In genomic region chr20:49928411-49929141, GRCh38 we compare ENCODE assay signal across 8 cellular contexts. TPM values are rescaled to one million over a fixed set of nuclear protein-coding genes. Genes with fewer than 3 reads are reported as not detected.
DNase-seq lines count a peak whose midpoint lies in the region; ATAC-seq and TF ChIP-seq lines count a peak whose summit lies in the region.

No MANE protein-coding gene starts in this region.

- H3K4me1 ChIP-seq in Panc1 (ENCODE audit: control insufficient read depth, insufficient read depth, low read length), result no peaks in the 10 kb centered on the region

- DNase-seq in DMS 273 (lab: John Stamatoyannopoulos, UW; ENCODE audit: unreplicated experiment) (peak; percentile 89), Panc1 (ENCODE audit: low read depth, low spot score) (peak; percentile 62), activated T-cell treated with anti-CD3 and anti-CD28 coated beads for 48 hours (ENCODE audit: low read depth) (peak; percentile 65), natural killer cell (peak; percentile 72)
- DNase-seq in Jurkat, Clone E6-1 (ENCODE audit: low read depth, low spot score), result peak; percentile 81
- peak; percentile 44 to 65 for DNase-seq in stimulated activated CD8-positive, alpha-beta memory T cell treated with anti-CD3 and anti-CD28 coated beads, Interleukin-7, amount 100 ng/mL, for 48 hours (ENCODE audit: extremely low read depth in 1 of 2, low read depth in 1 of 2)

- no peak overlapping the region for H3K27ac ChIP-seq in Panc1 (ENCODE audit: low read length)

- peak; percentile 94 for ATAC-seq in Panc1
- peak; percentile 86 for ATAC-seq in esophagus mucosa
- ATAC-seq in natural killer cell, result peak; percentile 90 to 98 (median 91)
- ATAC-seq in HG03521 (IDR thresholded peaks at IDR 0.05; ENCODE audit: unreplicated experiment), result no peak

- TF ChIP-seq CTCF in Panc1 (IDR thresholded peaks at IDR 0.05) (peak; percentile 97), natural killer cell (IDR thresholded peaks at IDR 0.05) (peak; percentile 96)

- H3K4me1 Mint-ChIP-seq in natural killer cell, result no peaks in the 10 kb centered on the region

- CTCF ChIA-PET in Panc1 (lab: Charles Lee), result no interaction called here

- in situ Hi-C loops in Panc1 (cut with HindIII; ENCODE audit: low pct_unique_long_range_greater_than_20kb, low sequenced_read_pairs), result no loop called here

- H3K4me3 ChIP-seq in Jurkat, Clone E6-1 (ENCODE audit: low read length), result no peak overlapping the region
- no peak overlapping the region for H3K4me3 ChIP-seq in Panc1 (ENCODE audit: low read depth in 2 of 2, low read length in 2 of 2)

- BruUV-seq in Panc1 (replicated peaks; lab: Mats Ljungman, UMichigan), result no TSS peak

- intact Hi-C loops in Panc1 (cut with micrococcal nuclease; ENCODE audit: unreplicated experiment), result no loop called here
- intact Hi-C loops in natural killer cell (cut with micrococcal nuclease), result loop anchor here (1.0 to 10.0 kb wide), 3 partner anchors 317 to 594 kb away; no protein-coding TSS in a partner anchor

- no peaks in the 10 kb centered on the region for H3K9me3 ChIP-seq in Panc1 (ENCODE audit: control insufficient read depth, insufficient read depth, low read depth, low read length)

- H3K36me3 Mint-ChIP-seq in natural killer cell, result no peaks in the 10 kb centered on the region

- no peaks in the 10 kb centered on the region for H3K9me3 Mint-ChIP-seq in natural killer cell

- no peaks in the 10 kb centered on the region for H3K27me3 Mint-ChIP-seq in natural killer cell (ENCODE audit: low read depth in 2 of 2)

- POLR2A ChIA-PET in Panc1 (lab: Charles Lee), result interaction anchor here (0.6 kb wide), 1 partner anchor 12 kb away, joined by 10 read pairs; no protein-coding TSS in a partner anchor

- no peaks in the 10 kb centered on the region for H3K36me3 ChIP-seq in Panc1 (ENCODE audit: control insufficient read depth, insufficient read depth, low read length)

- no peak overlapping the region for H3K4me3 Mint-ChIP-seq in natural killer cell

- no peak overlapping the region for H3K27ac Mint-ChIP-seq in natural killer cell

- H3K27me3 ChIP-seq in Panc1 (ENCODE audit: control insufficient read depth, insufficient read depth, low read length), result no peaks in the 10 kb centered on the region

RNA-seq across cellular contexts. Expression of gene RNF114, which starts 7.6 kb away (rescaled TPM):
- 83.2 TPM for polyA plus RNA-seq in Jurkat, Clone E6-1 (2012; ENCODE audit: insufficient read depth, insufficient read length)
- total RNA-seq in Panc1 (2021; ENCODE audit: unreplicated experiment) (70.0 TPM), esophagus mucosa (36.1 TPM), natural killer cell (100 to 1,000 TPM in 2 of 3 donors, 10 to 100 TPM in 1; 92.3 to 108 (median 100) TPM)
- 71.9 TPM for polyA plus RNA-seq in Panc1 (2012; ENCODE audit: insufficient read length)

RNA-seq across cellular contexts. Expression of gene SPATA2, which starts 13.2 kb away (rescaled TPM):
- polyA plus RNA-seq in Jurkat, Clone E6-1 (2012; ENCODE audit: insufficient read depth, insufficient read length), result 7.5 TPM
- 8.3 TPM for total RNA-seq in Panc1 (2021; ENCODE audit: unreplicated experiment)
- polyA plus RNA-seq in Panc1 (2012; ENCODE audit: insufficient read length), result 8.6 TPM
- total RNA-seq in esophagus mucosa, result 4.1 TPM
- 10 to 100 TPM; 16.4 to 25.8 (median 25.1) TPM for total RNA-seq in natural killer cell

RNA-seq across cellular contexts. Expression of gene SNAI1, which starts 54.2 kb away (rescaled TPM):
- 1.5 TPM for polyA plus RNA-seq in Jurkat, Clone E6-1 (2012; ENCODE audit: insufficient read depth, insufficient read length)
- 8.8 TPM for total RNA-seq in Panc1 (2021; ENCODE audit: unreplicated experiment)
- 9.4 TPM for polyA plus RNA-seq in Panc1 (2012; ENCODE audit: insufficient read length)
- total RNA-seq in esophagus mucosa, result 0.36 TPM
- 1 to 10 TPM; 1.5 to 2.4 (median 2.1) TPM for total RNA-seq in natural killer cell
